ENCODE assay signal across 8 cellular contexts in genomic region chr1:154937051-154937987, GRCh38. TPM values are rescaled to one million over a fixed set of nuclear protein-coding genes. Genes with fewer than 3 reads are reported as not detected.
DNase-seq lines count a peak whose midpoint lies in the region; ATAC-seq, FAIRE-seq and TF ChIP-seq lines count a peak whose summit lies in the region.

No MANE protein-coding gene starts in this region.

- peak overlapping the region; percentile 76 for H3K4me3 ChIP-seq in H7 (ENCODE audit: insufficient read depth, low read depth, low read length)
- H3K4me3 ChIP-seq in Loucy (ENCODE audit: low read length, poor library complexity, severe bottlenecking), result peak overlapping the region; percentile 90
- H3K4me3 ChIP-seq in RWPE2 (ENCODE audit: severe bottlenecking), result peak overlapping the region; percentile 52
- H3K4me3 ChIP-seq in neutrophil (ENCODE audit: low read depth in 1 of 2, low read length in 1 of 2), result peak overlapping the region; percentile 77 to 96

- peaks cover 20% of the 10 kb centered on the region for H3K79me2 ChIP-seq in Loucy (ENCODE audit: insufficient read depth, low read length)

- peak overlapping the region; percentile 84 for H3K4me2 ChIP-seq in Loucy (ENCODE audit: low read depth, low read length, poor library complexity, severe bottlenecking)

- peak overlapping the region; percentile 89 for H2AFZ ChIP-seq in Loucy (ENCODE audit: low read length)

- no peaks in the 10 kb centered on the region for H3K27me3 ChIP-seq in H7 (ENCODE audit: control insufficient read depth, insufficient read depth, low read length)
- H3K27me3 ChIP-seq in Loucy (ENCODE audit: insufficient read depth, low read length, poor library complexity, severe bottlenecking), result no peaks in the 10 kb centered on the region
- no peaks in the 10 kb centered on the region for H3K27me3 ChIP-seq in RWPE2 (ENCODE audit: insufficient read depth, poor library complexity, severe bottlenecking)
- no peaks in the 10 kb centered on the region for H3K27me3 ChIP-seq in neutrophil

- H3F3A ChIP-seq in Loucy (ENCODE audit: low read depth), result peaks cover 8% of the 10 kb centered on the region; the same call in 1 of the 2 replicates

- no peaks in the 10 kb centered on the region for H3K9me2 ChIP-seq in Loucy (replicated peaks; ENCODE audit: low read depth, low read length)

- FAIRE-seq in G401.6 (lab: Jason Lieb, UNC), result peak; percentile 36
- FAIRE-seq in frontal cortex (lab: Jason Lieb, UNC), result no peak

- H3K36me3 ChIP-seq in H7 (replicated peaks; ENCODE audit: control insufficient read depth, insufficient read depth, low read length), result no peaks in the 10 kb centered on the region
- no peaks in the 10 kb centered on the region for H3K36me3 ChIP-seq in Loucy (ENCODE audit: insufficient read depth, low read length)
- no peaks in the 10 kb centered on the region for H3K36me3 ChIP-seq in RWPE2 (ENCODE audit: low read depth)
- H3K36me3 ChIP-seq in neutrophil, result no peaks in the 10 kb centered on the region

- ATAC-seq in RWPE2 (ENCODE audit: low read depth), result peak; percentile 62

- H3K9me3 ChIP-seq in Loucy (ENCODE audit: insufficient read depth, low read depth, low read length) (no peaks in the 10 kb centered on the region), RWPE2 (ENCODE audit: severe bottlenecking) (no peaks in the 10 kb centered on the region), neutrophil (no peaks in the 10 kb centered on the region)

- H4K20me1 ChIP-seq in Loucy (ENCODE audit: insufficient read depth, low read length, poor library complexity, severe bottlenecking), result no peaks in the 10 kb centered on the region

- H3K27ac ChIP-seq in RWPE2 (ENCODE audit: poor library complexity, severe bottlenecking) (peak overlapping the region; percentile 90), neutrophil (peak overlapping the region; percentile 99)

- TF ChIP-seq CTCF in Loucy (conservative IDR thresholded peaks at IDR 0.05; ENCODE audit: low read length) (peak; percentile 34), RWPE2 (IDR thresholded peaks at IDR 0.05; ENCODE audit: poor library complexity, severe bottlenecking) (no peak), neutrophil (IDR thresholded peaks at IDR 0.05) (no peak)

- DNase-seq in H7 (peak; percentile 88), RWPE2 (ENCODE audit: low spot score) (peak; percentile 88), frontal cortex (ENCODE audit: low spot score in 2 of 2) (peak; percentile 86 to 91), superior temporal gyrus (ENCODE audit: extremely low spot score) (peak; percentile 95)
- DNase-seq in activated gamma-delta T cell treated with anti-CD3 and anti-CD28 coated beads, Interleukin-2, amount 50 U/mL, for 16 hours (ENCODE audit: low read depth), result peak; percentile 80

- peak overlapping the region; percentile 89 for H3K9ac ChIP-seq in Loucy (ENCODE audit: low read depth, low read length, poor library complexity, severe bottlenecking)

- H3K4me1 ChIP-seq in Loucy (ENCODE audit: insufficient read depth, low read length, poor library complexity, severe bottlenecking), result peaks cover 65% of the 10 kb centered on the region
- H3K4me1 ChIP-seq in RWPE2 (ENCODE audit: insufficient read depth, poor library complexity, severe bottlenecking), result peaks cover 19% of the 10 kb centered on the region
- peaks cover 20 to 22% of the 10 kb centered on the region in 2 experiments for H3K4me1 ChIP-seq in neutrophil (ENCODE audit: control insufficient read depth in 1 of 2, insufficient read depth in 1 of 2, low read depth in 1 of 2, low read length in 1 of 2)

RNA-seq across cellular contexts. Expression of gene PMVK, which starts 0.8 kb away (rescaled TPM):
- 7.3 and 9.8 TPM in 2 replicates for total RNA-seq in H7 (2014; rRNA removed; shearing (Covaris generic))
- total RNA-seq in frontal cortex, result 10.2 TPM

RNA-seq across cellular contexts. Expression of gene PBXIP1, which starts 18.6 kb away (rescaled TPM):
- 43.6 and 48.5 TPM in 2 replicates for total RNA-seq in H7 (2014; rRNA removed; shearing (Covaris generic))
- total RNA-seq in frontal cortex, result 15.1 TPM

RNA-seq across cellular contexts. Expression of gene PYGO2, which starts 24.3 kb away (rescaled TPM):
- 52.6 and 62.8 TPM in 2 replicates for total RNA-seq in H7 (2014; rRNA removed; shearing (Covaris generic))
- 9.4 TPM for total RNA-seq in frontal cortex

RNA-seq across cellular contexts. Expression of gene SHC1, which starts 33.2 kb away (rescaled TPM):
- 298 and 333 TPM in 2 replicates for total RNA-seq in H7 (2014; rRNA removed; shearing (Covaris generic))
- total RNA-seq in frontal cortex, result 6.9 TPM

RNA-seq across cellular contexts. Expression of gene CKS1B, which starts 37.2 kb away (rescaled TPM):
- total RNA-seq in H7 (2014; rRNA removed; shearing (Covaris generic)), result 342 and 347 TPM in 2 replicates
- total RNA-seq in frontal cortex, result 12.6 TPM

Comparison
In these comparisons a context has a peak if more than half of its experiments do, and no peak if none do; other contexts are left out.
1. Peak in every context shown above with its lines: DNase-seq, ATAC-seq, H3K4me3 ChIP-seq and H3K27ac ChIP-seq.